Comparison of ENCODE assay signal across 2 cellular contexts in genomic region chr18:159933-160332, GRCh38.
TF ChIP-seq lines count a peak whose summit lies in the region.

No MANE protein-coding gene starts in this region.

TF ChIP-seq in K562, 482 proteins besides CTCF, POLR2A, EP300 and RAD21 (continued from another document):
- 0 out of 4 replicates have a peak, but pooled peaks of 1 of the 2 experiments have one; percentile 45 for TF ChIP-seq MLLT1 (IDR thresholded peaks at IDR 0.05)
- TF ChIP-seq KLF10 (CRISPR knock-in tag; IDR thresholded peaks at IDR 0.05): no peak
- no peak for TF ChIP-seq KDM5B (IDR thresholded peaks at IDR 0.05; ENCODE audit: insufficient replicate concordance, low read depth, low read length)
- TF ChIP-seq KLF1 (tag; IDR thresholded peaks at IDR 0.05): no peak
- TF ChIP-seq ARHGAP35 (IDR thresholded peaks at IDR 0.05; ENCODE audit: partially characterized antibody): no peak
- TF ChIP-seq CLOCK (CRISPR knock-in tag; IDR thresholded peaks at IDR 0.05; ENCODE audit: borderline replicate concordance): no peak
- TF ChIP-seq REST (CRISPR knock-in tag; IDR thresholded peaks at IDR 0.05; ENCODE audit: low read depth): no peak
- TF ChIP-seq HES1 (IDR thresholded peaks at IDR 0.05; ENCODE audit: low read depth): no peak
- peak; percentile 80 for TF ChIP-seq ZBTB33 (CRISPR knock-in tag; IDR thresholded peaks at IDR 0.05)
- no peak for TF ChIP-seq GABPB1 (CRISPR knock-in tag; IDR thresholded peaks at IDR 0.05)
- TF ChIP-seq HLTF (IDR thresholded peaks at IDR 0.05): no peak

TF ChIP-seq in HEK293T, 16 proteins besides CTCF, POLR2A, EP300 and RAD21 (continued from another document):
- TF ChIP-seq CTBP1 (IDR thresholded peaks at IDR 0.05; ENCODE audit: borderline replicate concordance) (no peak), TARDBP (IDR thresholded peaks at IDR 0.05) (no peak), SP1 (IDR thresholded peaks at IDR 0.05) (no peak), BHLHE40 (IDR thresholded peaks at IDR 0.05; ENCODE audit: borderline replicate concordance) (no peak), LEF1 (IDR thresholded peaks at IDR 0.05; ENCODE audit: borderline replicate concordance) (no peak), ZNF384 (IDR thresholded peaks at IDR 0.05) (no peak), HDGF (IDR thresholded peaks at IDR 0.05; ENCODE audit: borderline replicate concordance) (no peak)
